ENCODE assay signal across 8 cellular contexts in genomic region chr4:42656986-42657792, GRCh38. TPM values are rescaled to one million over a fixed set of nuclear protein-coding genes. Genes with fewer than 3 reads are reported as not detected.
DNase-seq lines count a peak whose midpoint lies in the region; ATAC-seq and TF ChIP-seq lines count a peak whose summit lies in the region.

ATP8A1 (minus strand) TSS chr4:42657105; CDS start chr4:42656873, 232 bp downstream.

- TF ChIP-seq CTCF in coronary artery (IDR thresholded peaks at IDR 0.05) = no peak

- H3K36me3 ChIP-seq in BLaER1 treated with 17β-estradiol and CSF1 and Interleukin-3, amounts not matched to agents 10 nM and 100 nM = peaks cover 0 to 6% (median 0%) of the 10 kb centered on the region in 11 experiments; a peak in 4 of 22 replicates

- H3K9me3 ChIP-seq in BLaER1 treated with 17β-estradiol and CSF1 and Interleukin-3, amounts not matched to agents 10 nM and 100 nM (replicated peaks in 1 of 11) = peaks cover under 1 to 13% (median 9%) of the 10 kb centered on the region in 11 experiments; a peak in 21 of 22 replicates

- H3K4me1 ChIP-seq in BLaER1 treated with 17β-estradiol and CSF1 and Interleukin-3, amounts not matched to agents 10 nM and 100 nM = peaks cover 30 to 42% (median 35%) of the 10 kb centered on the region in 10 experiments

- peak within 1 kb of the TSS; percentile 88 to 97 (median 94) for H3K9ac ChIP-seq in BLaER1 treated with 17β-estradiol and CSF1 and Interleukin-3, amounts not matched to agents 10 nM and 100 nM

- DNase-seq in NCI-H526 treated with DMSO at 0.1 percent for 48 hours (lab: John Stamatoyannopoulos, UW) = peak; percentile 89
- peak; percentile 98 for DNase-seq in activated CD4-positive, alpha-beta T cell treated with anti-CD3 and anti-CD28 coated beads, Interleukin-2, amount 10 ng/mL, durations not matched to agents 24 days and 14 days
- peak; percentile 91 for DNase-seq in coronary artery (ENCODE audit: low spot score)
- DNase-seq in left colon = peak; percentile 91 to 97
- peak; percentile 93 to 95 for DNase-seq in stimulated activated CD4-positive, alpha-beta T cell treated with anti-CD3 and anti-CD28 coated beads, Interleukin-1b, Interleukin-23, amount 100 ng/mL, for 4 hours (ENCODE audit: low read depth in 2 of 2)

- H3K4me3 Mint-ChIP-seq in activated CD4-positive, alpha-beta T cell treated with anti-CD3 and anti-CD28 coated beads, Interleukin-2, amount 10 ng/mL, durations not matched to agents 24 days and 14 days = peak within 1 kb of the TSS; percentile 97

- peak within 1 kb of the TSS; percentile 88 to 100 (median 98) for H3K4me3 ChIP-seq in BLaER1 treated with 17β-estradiol and CSF1 and Interleukin-3, amounts not matched to agents 10 nM and 100 nM
- H3K4me3 ChIP-seq in coronary artery = peak within 1 kb of the TSS; percentile 92

- peaks cover 12% of the 10 kb centered on the region for H3K9me3 Mint-ChIP-seq in activated CD4-positive, alpha-beta T cell treated with anti-CD3 and anti-CD28 coated beads, Interleukin-2, amount 10 ng/mL, durations not matched to agents 24 days and 14 days

- H3K27me3 ChIP-seq in BLaER1 treated with 17β-estradiol and CSF1 and Interleukin-3, amounts not matched to agents 10 nM and 100 nM = no peaks in the 10 kb centered on the region

- peak; percentile 64 for ATAC-seq in GM19351 (IDR thresholded peaks at IDR 0.05; ENCODE audit: unreplicated experiment)
- peak; percentile 71 for ATAC-seq in HG03520 (IDR thresholded peaks at IDR 0.05; ENCODE audit: unreplicated experiment)
- peak; percentile 92 for ATAC-seq in left colon

- peaks cover 19% of the 10 kb centered on the region for H3K36me3 Mint-ChIP-seq in activated CD4-positive, alpha-beta T cell treated with anti-CD3 and anti-CD28 coated beads, Interleukin-2, amount 10 ng/mL, durations not matched to agents 24 days and 14 days (ENCODE audit: low read depth)

- intact Hi-C loops in activated CD4-positive, alpha-beta T cell treated with anti-CD3 and anti-CD28 coated beads, Interleukin-2, amount 10 ng/mL, durations not matched to agents 24 days and 14 days (cut with micrococcal nuclease) = loop anchor here (1.0 to 10.0 kb wide), 3 partner anchors 15 to 262 kb away; partner anchors contain the start of gene SHISA3
- intact Hi-C loops in left colon (cut with DNase I, micrococcal nuclease) = no loop called here

- H3K27ac ChIP-seq in BLaER1 treated with 17β-estradiol and CSF1 and Interleukin-3, amounts not matched to agents 10 nM and 100 nM = peak within 1 kb of the TSS; percentile 91 to 99 (median 96)
- peak within 1 kb of the TSS; percentile 73 to 87 for H3K27ac ChIP-seq in coronary artery

- peak within 1 kb of the TSS; percentile 98 for H3K27ac Mint-ChIP-seq in activated CD4-positive, alpha-beta T cell treated with anti-CD3 and anti-CD28 coated beads, Interleukin-2, amount 10 ng/mL, durations not matched to agents 24 days and 14 days

- H4K20me1 ChIP-seq in BLaER1 treated with 17β-estradiol and CSF1 and Interleukin-3, amounts not matched to agents 10 nM and 100 nM = peaks cover 0 to 3% (median 0%) of the 10 kb centered on the region in 11 experiments; a peak in 1 of 22 replicates

- H3K4me2 ChIP-seq in BLaER1 treated with 17β-estradiol and CSF1 and Interleukin-3, amounts not matched to agents 10 nM and 100 nM = peak within 1 kb of the TSS; percentile 83 to 95 (median 92)

- peaks cover 42% of the 10 kb centered on the region for H3K4me1 Mint-ChIP-seq in activated CD4-positive, alpha-beta T cell treated with anti-CD3 and anti-CD28 coated beads, Interleukin-2, amount 10 ng/mL, durations not matched to agents 24 days and 14 days

- peaks cover 2% of the 10 kb centered on the region for H3K27me3 Mint-ChIP-seq in activated CD4-positive, alpha-beta T cell treated with anti-CD3 and anti-CD28 coated beads, Interleukin-2, amount 10 ng/mL, durations not matched to agents 24 days and 14 days

RNA-seq across cellular contexts. Expression of gene ATP8A1, which starts in this region (rescaled TPM):
- 21.8 and 24.3 TPM in 2 replicates for total RNA-seq in activated CD4-positive, alpha-beta T cell treated with anti-CD3 and anti-CD28 coated beads, Interleukin-2, amount 10 ng/mL, durations not matched to agents 24 days and 14 days
- total RNA-seq in left colon = 10 to 100 TPM; 64.7 to 70.5 TPM

Comparison
In these comparisons a context has a peak if more than half of its experiments do, and no peak if none do; other contexts are left out.
1. Peak in every context shown above with its lines: DNase-seq, ATAC-seq, H3K4me3 ChIP-seq and H3K27ac ChIP-seq.